Comparison of ENCODE assay signal across 8 cellular contexts in genomic region chr19:57947419-57948134, GRCh38. TPM values are rescaled to one million over a fixed set of nuclear protein-coding genes. Genes with fewer than 3 reads are reported as not detected.
DNase-seq lines count a peak whose midpoint lies in the region; ATAC-seq and TF ChIP-seq lines count a peak whose summit lies in the region.

TSS of gene ZNF256 (minus strand) at chr19:57947706. CDS start at chr19:57947474, 232 bp downstream.

- H3K4me1 ChIP-seq in Caco-2 (no peaks in the 10 kb centered on the region), HUES48 (ENCODE audit: control insufficient read depth, insufficient read depth, low read length) (no peaks in the 10 kb centered on the region), Peyer's patch (peaks cover 0 to 11% (median 2%) of the 10 kb centered on the region in 4 donors)

- H3K27ac Mint-ChIP-seq in Caco-2 (ENCODE audit: unreplicated experiment) (no peak within 1 kb of the TSS), nephron (peak within 1 kb of the TSS; percentile 80 to 96 (median 95))

- H3K4me3 Mint-ChIP-seq in Caco-2 (ENCODE audit: unreplicated experiment) (peak within 1 kb of the TSS; percentile 68), nephron (peak within 1 kb of the TSS; percentile 98 to 100 (median 99))

- POLR2A ChIA-PET in Caco-2 (lab: Charles Lee): no interaction called here

- peak within 1 kb of the TSS; percentile 44 for H3K4me3 ChIP-seq in Caco-2 (ENCODE audit: low read depth, low read length)
- H3K4me3 ChIP-seq in HUES48 (ENCODE audit: low read depth, low read length): peak within 1 kb of the TSS; percentile 98
- peak within 1 kb of the TSS; percentile 47 to 87 (median 77) for H3K4me3 ChIP-seq in Peyer's patch

- BruUV-seq in Caco-2 (replicated peaks; lab: Mats Ljungman, UMichigan): no TSS peak

- CTCF ChIA-PET in Caco-2 (lab: Charles Lee): no interaction called here

- H3K36me3 Mint-ChIP-seq in Caco-2 (ENCODE audit: insufficient read depth, unreplicated experiment): peaks cover 4% of the 10 kb centered on the region
- H3K36me3 Mint-ChIP-seq in nephron (ENCODE audit: low read depth): peaks cover 57% of the 10 kb centered on the region

- DNase-seq in Caco-2 (peak; percentile 75 to 81), Peyer's patch (peak; percentile 89 to 96 (median 93)), activated gamma-delta T cell (lab: John Stamatoyannopoulos, UW) (peak; percentile 60), fibroblast of the conjunctiva (ENCODE audit: low read depth) (peak; percentile 87)
- DNase-seq in stimulated activated naive CD4-positive, alpha-beta T cell treated with Interleukin-2 at 50 U/mL for 16 hours (lab: John Stamatoyannopoulos, UW): peak; percentile 94

- intact Hi-C loops in Caco-2 (cut with micrococcal nuclease; ENCODE audit: unreplicated experiment): no loop called here

- TF ChIP-seq POLR2A in Peyer's patch (IDR thresholded peaks at IDR 0.05): peak in 1 of 2 donors; percentile 20

- peak; percentile 89 for ATAC-seq in GM21360 (IDR thresholded peaks at IDR 0.05; ENCODE audit: unreplicated experiment)

- H3K27me3 ChIP-seq in Caco-2 (replicated peaks; ENCODE audit: control insufficient read depth, insufficient read depth, low read length) (no peaks in the 10 kb centered on the region), HUES48 (ENCODE audit: control insufficient read depth, insufficient read depth, low read length) (no peaks in the 10 kb centered on the region), Peyer's patch (no peaks in the 10 kb centered on the region)

- H3K9me3 Mint-ChIP-seq in Caco-2 (ENCODE audit: unreplicated experiment) (peaks cover 40% of the 10 kb centered on the region), nephron (peaks cover 59% of the 10 kb centered on the region)

- H3K9me3 ChIP-seq in Caco-2: peaks cover 31% of the 10 kb centered on the region
- peaks cover 36% of the 10 kb centered on the region for H3K9me3 ChIP-seq in HUES48 (ENCODE audit: control insufficient read depth, insufficient read depth, low read length)
- H3K9me3 ChIP-seq in Peyer's patch: peaks cover 0 to 29% (median 11%) of the 10 kb centered on the region in 4 donors

- TF ChIP-seq CTCF in Caco-2 (IDR thresholded peaks at IDR 0.05; ENCODE audit: insufficient read depth in 1 of 2, low read depth in 1 of 2, low read length in 1 of 2, severe bottlenecking in 1 of 2, unreplicated experiment in 1 of 2): peak in 1 of 2 experiments; percentile 29
- TF ChIP-seq CTCF in Peyer's patch (IDR thresholded peaks at IDR 0.05): peak; percentile 48 to 69 (median 58)
- TF ChIP-seq CTCF in nephron (IDR thresholded peaks at IDR 0.05; ENCODE audit: unreplicated experiment in 3 of 3): peak; percentile 58 to 80 (median 61)

- peak within 1 kb of the TSS; percentile 90 for H3K9ac ChIP-seq in HUES48 (ENCODE audit: low read depth, low read length)

- H3K36me3 ChIP-seq in Caco-2 (ENCODE audit: control insufficient read depth, insufficient read depth, low read length): no peaks in the 10 kb centered on the region
- peaks cover 19% of the 10 kb centered on the region for H3K36me3 ChIP-seq in HUES48 (ENCODE audit: control insufficient read depth, insufficient read depth, low read length)
- peaks cover 0 to 19% (median 0%) of the 10 kb centered on the region in 3 donors for H3K36me3 ChIP-seq in Peyer's patch

- H3K27ac ChIP-seq in HUES48 (ENCODE audit: low read depth, low read length) (peak within 1 kb of the TSS; percentile 81), Peyer's patch (peak within 1 kb of the TSS; percentile 48 to 80 (median 70))

- no peaks in the 10 kb centered on the region for H3K27me3 Mint-ChIP-seq in Caco-2 (ENCODE audit: insufficient read depth, unreplicated experiment)
- no peaks in the 10 kb centered on the region for H3K27me3 Mint-ChIP-seq in nephron (ENCODE audit: low read depth)

- no peaks in the 10 kb centered on the region for H3K4me1 Mint-ChIP-seq in Caco-2 (ENCODE audit: low read depth, unreplicated experiment)
- peaks cover 13% of the 10 kb centered on the region for H3K4me1 Mint-ChIP-seq in nephron

RNA-seq across cellular contexts. Expression of gene ZNF256, which starts in this region (rescaled TPM):
- 1.5 and 1.9 TPM in 2 replicates for total RNA-seq in Caco-2 (2022)
- total RNA-seq in Peyer's patch: 1 to 10 TPM; 2.7 to 6.2 (median 6.0) TPM

Comparison
In these comparisons a context has a peak if more than half of its experiments do, and no peak if none do; other contexts are left out.
1. Peak in every context shown above with its lines: DNase-seq, ATAC-seq, H3K4me3 ChIP-seq and H3K27ac ChIP-seq.
2. H3K4me3 ChIP-seq: peak in every context shown above with its lines; median percentile 98 in HUES48; 77 in Peyer's patch; 44 in Caco-2.